In the genomic region with DNA sequence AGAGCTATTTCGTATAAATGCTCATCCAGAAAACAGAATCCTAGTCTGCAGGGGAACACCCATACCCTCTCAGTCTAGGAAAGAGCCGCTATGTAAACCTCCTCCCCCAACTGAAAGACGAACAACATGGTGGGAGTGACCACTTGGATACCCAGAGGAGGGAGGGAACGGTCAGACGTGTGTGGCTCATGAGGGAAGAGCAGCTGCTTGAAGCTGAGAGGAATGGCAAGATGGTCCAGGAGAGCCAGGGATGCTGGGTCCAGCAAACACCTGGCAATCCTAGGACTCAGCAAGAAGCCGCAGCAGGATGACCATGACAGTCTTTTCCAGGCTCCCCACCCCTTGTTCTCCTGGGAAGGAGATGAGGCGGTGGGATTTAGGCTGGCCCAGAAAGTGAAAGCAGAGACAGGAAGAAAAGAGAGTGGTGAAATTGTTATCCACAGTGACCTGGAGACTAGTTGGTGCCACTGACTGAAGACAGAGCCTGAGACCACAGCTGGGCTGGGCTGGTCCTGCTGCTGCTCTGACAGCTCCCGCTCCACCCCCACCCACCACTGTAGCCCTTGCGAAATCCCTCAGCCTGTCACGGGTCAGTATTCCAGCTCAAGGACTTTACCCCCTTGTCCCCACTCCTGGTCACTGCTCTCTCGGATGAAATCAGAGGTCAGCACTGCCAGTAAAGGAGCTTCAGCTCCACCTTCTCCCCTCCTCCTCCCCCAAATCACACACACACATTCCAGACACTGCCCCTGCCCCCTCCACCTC, we compare ENCODE assay signal across 1 cellular context.
A peak's percentile ranks its signal among the peaks of the same experiment; 100 is the strongest.
TF ChIP-seq lines count a peak whose summit lies in the region.

No MANE protein-coding gene starts in this region.

TF ChIP-seq in HepG2, 621 proteins besides CTCF, POLR2A, EP300 and RAD21 (continued from another document and continues in another):
- TF ChIP-seq, protein P1, sequence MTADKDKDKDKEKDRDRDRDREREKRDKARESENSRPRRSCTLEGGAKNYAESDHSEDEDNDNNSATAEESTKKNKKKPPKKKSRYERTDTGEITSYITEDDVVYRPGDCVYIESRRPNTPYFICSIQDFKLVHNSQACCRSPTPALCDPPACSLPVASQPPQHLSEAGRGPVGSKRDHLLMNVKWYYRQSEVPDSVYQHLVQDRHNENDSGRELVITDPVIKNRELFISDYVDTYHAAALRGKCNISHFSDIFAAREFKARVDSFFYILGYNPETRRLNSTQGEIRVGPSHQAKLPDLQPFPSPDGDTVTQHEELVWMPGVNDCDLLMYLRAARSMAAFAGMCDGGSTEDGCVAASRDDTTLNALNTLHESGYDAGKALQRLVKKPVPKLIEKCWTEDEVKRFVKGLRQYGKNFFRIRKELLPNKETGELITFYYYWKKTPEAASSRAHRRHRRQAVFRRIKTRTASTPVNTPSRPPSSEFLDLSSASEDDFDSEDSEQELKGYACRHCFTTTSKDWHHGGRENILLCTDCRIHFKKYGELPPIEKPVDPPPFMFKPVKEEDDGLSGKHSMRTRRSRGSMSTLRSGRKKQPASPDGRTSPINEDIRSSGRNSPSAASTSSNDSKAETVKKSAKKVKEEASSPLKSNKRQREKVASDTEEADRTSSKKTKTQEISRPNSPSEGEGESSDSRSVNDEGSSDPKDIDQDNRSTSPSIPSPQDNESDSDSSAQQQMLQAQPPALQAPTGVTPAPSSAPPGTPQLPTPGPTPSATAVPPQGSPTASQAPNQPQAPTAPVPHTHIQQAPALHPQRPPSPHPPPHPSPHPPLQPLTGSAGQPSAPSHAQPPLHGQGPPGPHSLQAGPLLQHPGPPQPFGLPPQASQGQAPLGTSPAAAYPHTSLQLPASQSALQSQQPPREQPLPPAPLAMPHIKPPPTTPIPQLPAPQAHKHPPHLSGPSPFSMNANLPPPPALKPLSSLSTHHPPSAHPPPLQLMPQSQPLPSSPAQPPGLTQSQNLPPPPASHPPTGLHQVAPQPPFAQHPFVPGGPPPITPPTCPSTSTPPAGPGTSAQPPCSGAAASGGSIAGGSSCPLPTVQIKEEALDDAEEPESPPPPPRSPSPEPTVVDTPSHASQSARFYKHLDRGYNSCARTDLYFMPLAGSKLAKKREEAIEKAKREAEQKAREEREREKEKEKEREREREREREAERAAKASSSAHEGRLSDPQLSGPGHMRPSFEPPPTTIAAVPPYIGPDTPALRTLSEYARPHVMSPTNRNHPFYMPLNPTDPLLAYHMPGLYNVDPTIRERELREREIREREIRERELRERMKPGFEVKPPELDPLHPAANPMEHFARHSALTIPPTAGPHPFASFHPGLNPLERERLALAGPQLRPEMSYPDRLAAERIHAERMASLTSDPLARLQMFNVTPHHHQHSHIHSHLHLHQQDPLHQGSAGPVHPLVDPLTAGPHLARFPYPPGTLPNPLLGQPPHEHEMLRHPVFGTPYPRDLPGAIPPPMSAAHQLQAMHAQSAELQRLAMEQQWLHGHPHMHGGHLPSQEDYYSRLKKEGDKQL (CRISPR knock-in tag; IDR thresholded peaks at IDR 0.05; ENCODE audit: low read depth) = peak; percentile 56; the same call in 1 of the 2 replicates
- TF ChIP-seq SOX6 (IDR thresholded peaks at IDR 0.05) = no peak
- TF ChIP-seq SOX6 (CRISPR knock-in tag; IDR thresholded peaks at IDR 0.05) = peak; percentile 90
- TF ChIP-seq FLYWCH1 (CRISPR knock-in tag; IDR thresholded peaks at IDR 0.05) = no peak
- peak; percentile 91 for TF ChIP-seq MED8 (CRISPR knock-in tag; IDR thresholded peaks at IDR 0.05; ENCODE audit: insufficient replicate concordance)
- 0 out of 2 replicates have a peak, but pooled peaks have one; percentile 39 for TF ChIP-seq HOXD1 (CRISPR knock-in tag; IDR thresholded peaks at IDR 0.05)
- TF ChIP-seq HDAC6 (IDR thresholded peaks at IDR 0.05; ENCODE audit: low read depth, low read length) = no peak
- no peak for TF ChIP-seq ZNF136 (CRISPR knock-in tag; IDR thresholded peaks at IDR 0.05; ENCODE audit: low read depth)
- peak; percentile 96 for TF ChIP-seq SAP130 (CRISPR knock-in tag; IDR thresholded peaks at IDR 0.05; ENCODE audit: low read depth)
- peak; percentile 99 for TF ChIP-seq CEBPB (IDR thresholded peaks at IDR 0.05; ENCODE audit: borderline replicate concordance, low read depth, low read length)
- TF ChIP-seq, protein P2, sequence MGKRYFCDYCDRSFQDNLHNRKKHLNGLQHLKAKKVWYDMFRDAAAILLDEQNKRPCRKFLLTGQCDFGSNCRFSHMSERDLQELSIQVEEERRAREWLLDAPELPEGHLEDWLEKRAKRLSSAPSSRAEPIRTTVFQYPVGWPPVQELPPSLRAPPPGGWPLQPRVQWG (CRISPR knock-in tag; IDR thresholded peaks at IDR 0.05; ENCODE audit: borderline replicate concordance, low read depth) = no peak
- TF ChIP-seq, protein P3, sequence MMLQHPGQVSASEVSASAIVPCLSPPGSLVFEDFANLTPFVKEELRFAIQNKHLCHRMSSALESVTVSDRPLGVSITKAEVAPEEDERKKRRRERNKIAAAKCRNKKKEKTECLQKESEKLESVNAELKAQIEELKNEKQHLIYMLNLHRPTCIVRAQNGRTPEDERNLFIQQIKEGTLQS (CRISPR knock-in tag; IDR thresholded peaks at IDR 0.05) = peak; percentile 78; the same call in 1 of the 2 replicates
- TF ChIP-seq TEAD3 (CRISPR knock-in tag; optimal IDR thresholded peaks at IDR 0.05; ENCODE audit: borderline replicate concordance) = peak; percentile 87
- no peak for TF ChIP-seq ZNF776 (CRISPR knock-in tag; IDR thresholded peaks at IDR 0.05)
- TF ChIP-seq ZNF17 (CRISPR knock-in tag; IDR thresholded peaks at IDR 0.05) = no peak
- no peak for TF ChIP-seq ZNF660 (CRISPR knock-in tag; IDR thresholded peaks at IDR 0.05; ENCODE audit: borderline replicate concordance, low read depth)
- peak; percentile 45 for TF ChIP-seq CHD2 (IDR thresholded peaks at IDR 0.05; ENCODE audit: low read depth, low read length)
- TF ChIP-seq REXO4 (CRISPR knock-in tag; IDR thresholded peaks at IDR 0.05; ENCODE audit: borderline replicate concordance) = no peak
- TF ChIP-seq, protein P4, sequence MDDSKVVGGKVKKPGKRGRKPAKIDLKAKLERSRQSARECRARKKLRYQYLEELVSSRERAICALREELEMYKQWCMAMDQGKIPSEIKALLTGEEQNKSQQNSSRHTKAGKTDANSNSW (CRISPR knock-in tag; IDR thresholded peaks at IDR 0.05; ENCODE audit: borderline replicate concordance) = no peak
- TF ChIP-seq KLF11 (CRISPR knock-in tag; IDR thresholded peaks at IDR 0.05) = no peak
- peak; percentile 91; the same call in 1 of the 2 replicates for TF ChIP-seq ZNF747 (CRISPR knock-in tag; IDR thresholded peaks at IDR 0.05; ENCODE audit: borderline replicate concordance)
- TF ChIP-seq NRL (CRISPR knock-in tag; IDR thresholded peaks at IDR 0.05; ENCODE audit: borderline replicate concordance) = no peak
- TF ChIP-seq, protein P5, sequence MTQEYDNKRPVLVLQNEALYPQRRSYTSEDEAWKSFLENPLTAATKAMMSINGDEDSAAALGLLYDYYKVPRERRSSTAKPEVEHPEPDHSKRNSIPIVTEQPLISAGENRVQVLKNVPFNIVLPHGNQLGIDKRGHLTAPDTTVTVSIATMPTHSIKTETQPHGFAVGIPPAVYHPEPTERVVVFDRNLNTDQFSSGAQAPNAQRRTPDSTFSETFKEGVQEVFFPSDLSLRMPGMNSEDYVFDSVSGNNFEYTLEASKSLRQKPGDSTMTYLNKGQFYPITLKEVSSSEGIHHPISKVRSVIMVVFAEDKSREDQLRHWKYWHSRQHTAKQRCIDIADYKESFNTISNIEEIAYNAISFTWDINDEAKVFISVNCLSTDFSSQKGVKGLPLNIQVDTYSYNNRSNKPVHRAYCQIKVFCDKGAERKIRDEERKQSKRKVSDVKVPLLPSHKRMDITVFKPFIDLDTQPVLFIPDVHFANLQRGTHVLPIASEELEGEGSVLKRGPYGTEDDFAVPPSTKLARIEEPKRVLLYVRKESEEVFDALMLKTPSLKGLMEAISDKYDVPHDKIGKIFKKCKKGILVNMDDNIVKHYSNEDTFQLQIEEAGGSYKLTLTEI (CRISPR knock-in tag; conservative IDR thresholded peaks at IDR 0.05) = no peak
- no peak for TF ChIP-seq NBN (conservative IDR thresholded peaks at IDR 0.05)
- peak; percentile 77; the same call in 1 of the 2 replicates for TF ChIP-seq MIER3 (CRISPR knock-in tag; IDR thresholded peaks at IDR 0.05; ENCODE audit: borderline replicate concordance)
- TF ChIP-seq, protein P6, sequence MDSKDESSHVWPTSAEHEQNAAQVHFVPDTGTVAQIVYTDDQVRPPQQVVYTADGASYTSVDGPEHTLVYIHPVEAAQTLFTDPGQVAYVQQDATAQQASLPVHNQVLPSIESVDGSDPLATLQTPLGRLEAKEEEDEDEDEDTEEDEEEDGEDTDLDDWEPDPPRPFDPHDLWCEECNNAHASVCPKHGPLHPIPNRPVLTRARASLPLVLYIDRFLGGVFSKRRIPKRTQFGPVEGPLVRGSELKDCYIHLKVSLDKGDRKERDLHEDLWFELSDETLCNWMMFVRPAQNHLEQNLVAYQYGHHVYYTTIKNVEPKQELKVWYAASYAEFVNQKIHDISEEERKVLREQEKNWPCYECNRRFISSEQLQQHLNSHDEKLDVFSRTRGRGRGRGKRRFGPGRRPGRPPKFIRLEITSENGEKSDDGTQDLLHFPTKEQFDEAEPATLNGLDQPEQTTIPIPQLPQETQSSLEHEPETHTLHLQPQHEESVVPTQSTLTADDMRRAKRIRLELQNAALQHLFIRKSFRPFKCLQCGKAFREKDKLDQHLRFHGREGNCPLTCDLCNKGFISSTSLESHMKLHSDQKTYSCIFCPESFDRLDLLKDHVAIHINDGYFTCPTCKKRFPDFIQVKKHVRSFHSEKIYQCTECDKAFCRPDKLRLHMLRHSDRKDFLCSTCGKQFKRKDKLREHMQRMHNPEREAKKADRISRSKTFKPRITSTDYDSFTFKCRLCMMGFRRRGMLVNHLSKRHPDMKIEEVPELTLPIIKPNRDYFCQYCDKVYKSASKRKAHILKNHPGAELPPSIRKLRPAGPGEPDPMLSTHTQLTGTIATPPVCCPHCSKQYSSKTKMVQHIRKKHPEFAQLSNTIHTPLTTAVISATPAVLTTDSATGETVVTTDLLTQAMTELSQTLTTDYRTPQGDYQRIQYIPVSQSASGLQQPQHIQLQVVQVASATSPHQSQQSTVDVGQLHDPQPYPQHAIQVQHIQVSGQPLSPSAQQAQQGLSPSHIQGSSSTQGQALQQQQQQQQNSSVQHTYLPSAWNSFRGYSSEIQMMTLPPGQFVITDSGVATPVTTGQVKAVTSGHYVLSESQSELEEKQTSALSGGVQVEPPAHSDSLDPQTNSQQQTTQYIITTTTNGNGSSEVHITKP (CRISPR knock-in tag; IDR thresholded peaks at IDR 0.05; ENCODE audit: low read depth) = no peak
- TF ChIP-seq HOXA5 (CRISPR knock-in tag; IDR thresholded peaks at IDR 0.05) = peak; percentile 71; the same call in 1 of the 2 replicates
- TF ChIP-seq, protein P7, sequence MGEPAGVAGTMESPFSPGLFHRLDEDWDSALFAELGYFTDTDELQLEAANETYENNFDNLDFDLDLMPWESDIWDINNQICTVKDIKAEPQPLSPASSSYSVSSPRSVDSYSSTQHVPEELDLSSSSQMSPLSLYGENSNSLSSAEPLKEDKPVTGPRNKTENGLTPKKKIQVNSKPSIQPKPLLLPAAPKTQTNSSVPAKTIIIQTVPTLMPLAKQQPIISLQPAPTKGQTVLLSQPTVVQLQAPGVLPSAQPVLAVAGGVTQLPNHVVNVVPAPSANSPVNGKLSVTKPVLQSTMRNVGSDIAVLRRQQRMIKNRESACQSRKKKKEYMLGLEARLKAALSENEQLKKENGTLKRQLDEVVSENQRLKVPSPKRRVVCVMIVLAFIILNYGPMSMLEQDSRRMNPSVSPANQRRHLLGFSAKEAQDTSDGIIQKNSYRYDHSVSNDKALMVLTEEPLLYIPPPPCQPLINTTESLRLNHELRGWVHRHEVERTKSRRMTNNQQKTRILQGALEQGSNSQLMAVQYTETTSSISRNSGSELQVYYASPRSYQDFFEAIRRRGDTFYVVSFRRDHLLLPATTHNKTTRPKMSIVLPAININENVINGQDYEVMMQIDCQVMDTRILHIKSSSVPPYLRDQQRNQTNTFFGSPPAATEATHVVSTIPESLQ (CRISPR knock-in tag; conservative IDR thresholded peaks at IDR 0.05) = no peak
- TF ChIP-seq, protein P8, sequence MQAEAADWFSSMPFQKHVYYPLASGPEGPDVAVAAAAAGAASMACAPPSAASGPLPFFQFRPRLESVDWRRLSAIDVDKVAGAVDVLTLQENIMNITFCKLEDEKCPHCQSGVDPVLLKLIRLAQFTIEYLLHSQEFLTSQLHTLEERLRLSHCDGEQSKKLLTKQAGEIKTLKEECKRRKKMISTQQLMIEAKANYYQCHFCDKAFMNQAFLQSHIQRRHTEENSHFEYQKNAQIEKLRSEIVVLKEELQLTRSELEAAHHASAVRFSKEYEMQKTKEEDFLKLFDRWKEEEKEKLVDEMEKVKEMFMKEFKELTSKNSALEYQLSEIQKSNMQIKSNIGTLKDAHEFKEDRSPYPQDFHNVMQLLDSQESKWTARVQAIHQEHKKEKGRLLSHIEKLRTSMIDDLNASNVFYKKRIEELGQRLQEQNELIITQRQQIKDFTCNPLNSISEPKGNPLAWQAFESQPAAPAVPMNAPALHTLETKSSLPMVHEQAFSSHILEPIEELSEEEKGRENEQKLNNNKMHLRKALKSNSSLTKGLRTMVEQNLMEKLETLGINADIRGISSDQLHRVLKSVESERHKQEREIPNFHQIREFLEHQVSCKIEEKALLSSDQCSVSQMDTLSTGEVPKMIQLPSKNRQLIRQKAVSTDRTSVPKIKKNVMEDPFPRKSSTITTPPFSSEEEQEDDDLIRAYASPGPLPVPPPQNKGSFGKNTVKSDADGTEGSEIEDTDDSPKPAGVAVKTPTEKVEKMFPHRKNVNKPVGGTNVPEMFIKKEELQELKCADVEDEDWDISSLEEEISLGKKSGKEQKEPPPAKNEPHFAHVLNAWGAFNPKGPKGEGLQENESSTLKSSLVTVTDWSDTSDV (CRISPR knock-in tag; IDR thresholded peaks at IDR 0.05) = no peak
- peak; percentile 88 for TF ChIP-seq GATAD2A (CRISPR knock-in tag; IDR thresholded peaks at IDR 0.05)
- TF ChIP-seq ZNF605 (CRISPR knock-in tag; IDR thresholded peaks at IDR 0.05) = no peak
- peak; percentile 100 for TF ChIP-seq TGIF2 (CRISPR knock-in tag; IDR thresholded peaks at IDR 0.05)
- TF ChIP-seq, protein P9, sequence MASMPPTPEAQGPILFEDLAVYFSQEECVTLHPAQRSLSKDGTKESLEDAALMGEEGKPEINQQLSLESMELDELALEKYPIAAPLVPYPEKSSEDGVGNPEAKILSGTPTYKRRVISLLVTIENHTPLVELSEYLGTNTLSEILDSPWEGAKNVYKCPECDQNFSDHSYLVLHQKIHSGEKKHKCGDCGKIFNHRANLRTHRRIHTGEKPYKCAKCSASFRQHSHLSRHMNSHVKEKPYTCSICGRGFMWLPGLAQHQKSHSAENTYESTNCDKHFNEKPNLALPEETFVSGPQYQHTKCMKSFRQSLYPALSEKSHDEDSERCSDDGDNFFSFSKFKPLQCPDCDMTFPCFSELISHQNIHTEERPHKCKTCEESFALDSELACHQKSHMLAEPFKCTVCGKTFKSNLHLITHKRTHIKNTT (CRISPR knock-in tag; IDR thresholded peaks at IDR 0.05) = no peak
- TF ChIP-seq, protein P10, sequence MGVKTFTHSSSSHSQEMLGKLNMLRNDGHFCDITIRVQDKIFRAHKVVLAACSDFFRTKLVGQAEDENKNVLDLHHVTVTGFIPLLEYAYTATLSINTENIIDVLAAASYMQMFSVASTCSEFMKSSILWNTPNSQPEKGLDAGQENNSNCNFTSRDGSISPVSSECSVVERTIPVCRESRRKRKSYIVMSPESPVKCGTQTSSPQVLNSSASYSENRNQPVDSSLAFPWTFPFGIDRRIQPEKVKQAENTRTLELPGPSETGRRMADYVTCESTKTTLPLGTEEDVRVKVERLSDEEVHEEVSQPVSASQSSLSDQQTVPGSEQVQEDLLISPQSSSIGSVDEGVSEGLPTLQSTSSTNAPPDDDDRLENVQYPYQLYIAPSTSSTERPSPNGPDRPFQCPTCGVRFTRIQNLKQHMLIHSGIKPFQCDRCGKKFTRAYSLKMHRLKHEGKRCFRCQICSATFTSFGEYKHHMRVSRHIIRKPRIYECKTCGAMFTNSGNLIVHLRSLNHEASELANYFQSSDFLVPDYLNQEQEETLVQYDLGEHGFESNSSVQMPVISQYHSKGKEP (CRISPR knock-in tag; IDR thresholded peaks at IDR 0.05) = no peak
- TF ChIP-seq ZNF672 (CRISPR knock-in tag; IDR thresholded peaks at IDR 0.05) = no peak
- TF ChIP-seq HHEX (CRISPR knock-in tag; IDR thresholded peaks at IDR 0.05) = peak; percentile 14; the same call in 1 of the 2 replicates
- no peak for TF ChIP-seq FOXM1 (CRISPR knock-in tag; IDR thresholded peaks at IDR 0.05)
- TF ChIP-seq ARNT (IDR thresholded peaks at IDR 0.05) = no peak
